Comparison of ENCODE assay signal across 8 cellular contexts in genomic region chr15:63191895-63192603, GRCh38. TPM values are rescaled to one million over a fixed set of nuclear protein-coding genes. Genes with fewer than 3 reads are reported as not detected.
DNase-seq lines count a peak whose midpoint lies in the region; ATAC-seq lines count a peak whose summit lies in the region.

No MANE protein-coding gene starts in this region.

- peak overlapping the region; percentile 96 to 100 (median 99) for H3K27ac Mint-ChIP-seq in naive B cell

- H3K4me1 Mint-ChIP-seq in naive B cell: peaks cover 61 to 86% (median 68%) of the 10 kb centered on the region in 3 donors

- ATAC-seq in GM19035 (IDR thresholded peaks at IDR 0.05; ENCODE audit: unreplicated experiment) (peak; percentile 36), HG03378 (IDR thresholded peaks at IDR 0.05; ENCODE audit: unreplicated experiment) (peak; percentile 46), naive B cell (ENCODE audit: low read depth in 2 of 2) (peak; percentile 72 to 73), HG03159 (IDR thresholded peaks at IDR 0.05; ENCODE audit: unreplicated experiment) (no peak)

- peak overlapping the region; percentile 81 to 99 (median 92) for H3K4me3 Mint-ChIP-seq in naive B cell

- no peaks in the 10 kb centered on the region for H3K9me3 Mint-ChIP-seq in naive B cell

- H3K36me3 Mint-ChIP-seq in naive B cell: no peaks in the 10 kb centered on the region

- H3K27me3 Mint-ChIP-seq in naive B cell: no peaks in the 10 kb centered on the region

- DNase-seq in activated CD8-positive, alpha-beta memory T cell treated with anti-CD3 and anti-CD28 coated beads, Interleukin-2, amount 50 U/mL, for 4 hours: peak; percentile 32
- peak; percentile 83 for DNase-seq in naive B cell
- DNase-seq in NCI-H1694 (lab: John Stamatoyannopoulos, UW): no peak
- no peak for DNase-seq in putamen (ENCODE audit: low spot score)
- no peak for DNase-seq in NCI-H524 (lab: John Stamatoyannopoulos, UW)

RNA-seq across cellular contexts. Expression of gene RAB8B, which starts 2.6 kb away (rescaled TPM):
- 10 to 100 TPM; 24.4 to 64.4 (median 58.6) TPM for polyA plus RNA-seq in naive B cell (ENCODE audit: low read depth in 6 of 6)

RNA-seq across cellular contexts. Expression of gene RPS27L, which starts 34.8 kb away (rescaled TPM):
- polyA plus RNA-seq in naive B cell (ENCODE audit: low read depth in 6 of 6): 100 to 1,000 TPM in 5 of 6 donors, 10 to 100 TPM in 1; 87.2 to 215 (median 166) TPM

Comparison
In these comparisons a context has a peak if more than half of its experiments do, and no peak if none do; other contexts are left out.
1. DNase-seq: peak in activated CD8-positive, alpha-beta memory T cell treated with anti-CD3 and anti-CD28 coated beads, Interleukin-2, amount 50 U/mL, for 4 hours (single experiment) and naive B cell (single experiment); none in NCI-H1694 (single experiment), putamen (single experiment) and NCI-H524 (0 of 2).